Comparison of ENCODE assay signal across 14 cellular contexts in genomic region chr11:86274503-86274902, GRCh38. TPM values are rescaled to one million over a fixed set of nuclear protein-coding genes. Genes with fewer than 3 reads are reported as not detected.
A peak's percentile ranks its signal among the peaks of the same experiment; 100 is the strongest.
DNase-seq lines count a peak whose midpoint lies in the region; ATAC-seq and TF ChIP-seq lines count a peak whose summit lies in the region.
"Had no signal": no experiment of that assay in that cellular context is flagged by ENCODE, and none has a peak within 500 bp of the region (broad histone marks: within the 10 kb centered on the region; RNA-seq: fewer than 3 reads in every experiment).

No MANE protein-coding gene starts in this region.

- H3K4me2 ChIP-seq in hepatocyte, result no peak overlapping the region

- no TSS peak for BruUV-seq in A673 (replicated peaks; lab: Mats Ljungman, UMichigan)

- H3K4me3 ChIP-seq in A673 (ENCODE audit: low read depth, low read length, poor library complexity, severe bottlenecking), result no peak overlapping the region
- no peak overlapping the region for H3K4me3 ChIP-seq in hepatocyte
- H3K4me3 ChIP-seq: pancreas had no signal

- WGBS in hepatocyte (ENCODE audit: low lambda C conversion rate, missing lambda C conversion rate), result 91% methylated on average over 6 of the region's 6 CpGs

- in situ Hi-C loops in SK-MEL-5 (cut with HindIII; ENCODE audit: low pct_unique_long_range_greater_than_20kb, low sequenced_read_pairs) (no loop called here), GM13976 (cut with MboI; ENCODE audit: low sequenced_read_pairs, unreplicated experiment) (no loop called here)

- H3K9me2 ChIP-seq in hepatocyte (replicated peaks; ENCODE audit: insufficient read depth), result no peaks in the 10 kb centered on the region

- CTCF ChIA-PET in A673 (lab: Charles Lee), result interaction anchor here (0.6 kb wide), 1 partner anchor 14 kb away, joined by 6 read pairs; no protein-coding TSS in a partner anchor

- ATAC-seq in HG03565 (IDR thresholded peaks at IDR 0.05; ENCODE audit: unreplicated experiment), result no peak

- H3K27ac ChIP-seq in A673 (ENCODE audit: low read depth, low read length, poor library complexity, severe bottlenecking) (no peak overlapping the region), hepatocyte (no peak overlapping the region)

- H4K20me1 ChIP-seq in hepatocyte (ENCODE audit: insufficient read depth, poor library complexity, severe bottlenecking), result no peaks in the 10 kb centered on the region

- H3K79me2 ChIP-seq in hepatocyte, result peaks cover 43% of the 10 kb centered on the region

- H2AFZ ChIP-seq in hepatocyte, result no peak overlapping the region

- H3K27me3 ChIP-seq in A673 (replicated peaks; ENCODE audit: insufficient read depth, low read depth, low read length, poor library complexity) (no peaks in the 10 kb centered on the region), hepatocyte (no peaks in the 10 kb centered on the region)
- H3K27me3 ChIP-seq: pancreas had no signal

- H3K4me1 ChIP-seq in A673 (ENCODE audit: insufficient read depth, low read length, poor library complexity, severe bottlenecking) (no peaks in the 10 kb centered on the region), hepatocyte (ENCODE audit: insufficient read depth) (no peaks in the 10 kb centered on the region)

- POLR2A ChIA-PET in A673 (lab: Charles Lee; ENCODE audit: low non-redundant PET), result no interaction called here

- intact Hi-C loops in A673 (cut with micrococcal nuclease; ENCODE audit: unreplicated experiment), result no loop called here

- DNase-seq in A673 (ENCODE audit: low spot score), result peak; percentile 49
- DNase-seq in SK-MEL-5 (ENCODE audit: low read depth, low spot score), result peak; percentile 61
- DNase-seq in hepatocyte (ENCODE audit: low spot score), result no peak
- no peak for DNase-seq in OCI-M2 (lab: John Stamatoyannopoulos, UW; ENCODE audit: unreplicated experiment)
- no peak for DNase-seq in GM13976 (ENCODE audit: low spot score)
- no peak for DNase-seq in UCSD-AML1 (lab: John Stamatoyannopoulos, UW; ENCODE audit: unreplicated experiment)
- DNase-seq: activated CD4-positive, CD25-positive, alpha-beta regulatory T cell; activated effector memory CD4-positive, alpha-beta T cell treated with anti-CD3 and anti-CD28 coated beads, Interleukin-2, amount 50 U/mL, for 16 hours; C1 segment of cervical spinal cord; NCI-H1436 treated with DMSO at 0.1 percent for 48 hours; pancreas; stimulated activated CD4-positive, alpha-beta T cell treated with anti-CD3 and anti-CD28 coated beads, Interleukin-2, amount 100 ng/mL, for 48 hours had no signal

- TF ChIP-seq CTCF in A673 (conservative IDR thresholded peaks at IDR 0.05; ENCODE audit: low read depth, low read length) (peak; percentile 58), GM12873 (IDR thresholded peaks at IDR 0.05; ENCODE audit: insufficient read depth, low read depth, low read length, missing control alignments) (peak; percentile 35), hepatocyte (IDR thresholded peaks at IDR 0.05; ENCODE audit: poor library complexity) (peak; percentile 10), GM13976 (IDR thresholded peaks at IDR 0.05; ENCODE audit: borderline replicate concordance, control extremely low read depth, extremely low read depth, insufficient read depth, missing control alignments) (no peak)

- no peaks in the 10 kb centered on the region for H3K9me3 ChIP-seq in A673 (ENCODE audit: low read depth, low read length, poor library complexity, severe bottlenecking)
- H3K9me3 ChIP-seq in hepatocyte (ENCODE audit: low read depth), result no peaks in the 10 kb centered on the region
- H3K9me3 ChIP-seq: pancreas had no signal

- H3K36me3 ChIP-seq in A673 (ENCODE audit: insufficient read depth, low read length, poor library complexity, severe bottlenecking) (peaks cover 35% of the 10 kb centered on the region), hepatocyte (replicated peaks; ENCODE audit: insufficient read depth, low read depth) (no peaks in the 10 kb centered on the region)

RNA-seq across cellular contexts. Expression of gene HIKESHI, which starts 27.5 kb away (rescaled TPM):
- 55.1 and 58.7 TPM in 2 replicates for total RNA-seq in A673 (2021)
- 31.5 and 36.6 TPM in 2 replicates for total RNA-seq in SK-MEL-5 (2014; rRNA removed; shearing (Covaris generic))
- polyA plus RNA-seq in SK-MEL-5 (2015; cell fraction: cytosol; rRNA removed), result 24.6 and 25.3 TPM in 2 replicates
- 31.1 and 33.6 TPM in 2 replicates for polyA plus RNA-seq in SK-MEL-5 (2015; cell fraction: nucleus; rRNA removed)
- 46.2 and 46.6 TPM in 2 replicates for total RNA-seq in hepatocyte
- 46.4 and 61.9 TPM in 2 replicates for polyA plus RNA-seq in hepatocyte

RNA-seq across cellular contexts. Expression of gene EED, which starts 29.9 kb away (rescaled TPM):
- 37.5 and 43.4 TPM in 2 replicates for total RNA-seq in A673 (2021)
- total RNA-seq in SK-MEL-5 (2014; rRNA removed; shearing (Covaris generic)), result 15.8 and 17.8 TPM in 2 replicates
- 11.1 and 12.7 TPM in 2 replicates for polyA plus RNA-seq in SK-MEL-5 (2015; cell fraction: cytosol; rRNA removed)
- polyA plus RNA-seq in SK-MEL-5 (2015; cell fraction: nucleus; rRNA removed), result 35.5 and 41.5 TPM in 2 replicates
- total RNA-seq in hepatocyte, result 15.2 and 15.5 TPM in 2 replicates
- 22.5 and 23.7 TPM in 2 replicates for polyA plus RNA-seq in hepatocyte

Comparison
In these comparisons a context has a peak if more than half of its experiments do, and no peak if none do; other contexts are left out.
1. DNase-seq: peak in A673 (single experiment) and SK-MEL-5 (single experiment); none in hepatocyte (single experiment), OCI-M2 (single experiment), GM13976 (single experiment) and UCSD-AML1 (single experiment).